1 cellular context compared by ENCODE assay signal in the genomic region with DNA sequence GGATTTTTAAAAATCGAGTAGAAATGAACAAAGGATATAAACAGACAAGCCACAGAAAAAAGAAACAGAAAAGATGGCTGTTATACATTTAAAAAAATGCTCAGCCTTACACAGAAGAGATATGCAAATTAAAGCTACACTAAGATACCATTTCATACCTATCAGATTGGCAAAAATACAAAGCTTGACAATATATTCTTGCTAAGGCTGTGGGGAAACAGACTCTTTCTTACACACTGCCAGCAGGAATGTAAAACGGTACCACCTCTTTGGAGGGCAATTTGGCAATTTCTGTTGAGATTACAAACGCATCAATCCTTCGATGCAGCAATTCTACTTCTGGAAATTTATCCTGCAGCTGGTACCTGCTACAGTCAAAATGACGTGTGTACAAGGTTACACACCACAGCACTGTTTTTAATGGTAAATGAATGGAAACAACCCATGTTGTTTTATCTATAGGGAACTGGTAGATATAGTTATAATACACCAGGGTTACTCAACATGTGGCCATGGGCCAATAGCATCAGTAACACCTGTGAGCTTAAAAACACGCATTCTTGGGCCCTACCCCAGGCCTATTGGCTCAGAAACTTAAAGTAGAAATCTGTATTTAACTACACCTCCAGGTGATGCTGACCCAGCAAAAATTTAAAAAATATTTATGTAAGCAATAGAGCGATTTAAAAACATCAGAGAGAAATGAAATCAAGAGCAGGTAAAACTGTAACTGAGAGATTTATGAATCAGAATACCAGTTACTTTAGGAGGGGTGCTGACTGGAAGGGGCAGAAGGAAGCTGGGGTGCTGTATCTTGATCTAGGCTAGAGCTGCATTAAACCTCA.
TF ChIP-seq lines count a peak whose summit lies in the region.

No MANE protein-coding gene starts in this region.

TF ChIP-seq in IMR-90, 13 proteins besides CTCF, POLR2A, EP300 and RAD21:
- TF ChIP-seq CHD1 (IDR thresholded peaks at IDR 0.05; ENCODE audit: low read depth, low read length) (no peak), MAFK (IDR thresholded peaks at IDR 0.05; ENCODE audit: low read depth, low read length) (peak; percentile 77)
